ENCODE assay signal across 9 cellular contexts in genomic region chr7:74271742-74272141, GRCh38. TPM values are rescaled to one million over a fixed set of nuclear protein-coding genes. Genes with fewer than 3 reads are reported as not detected.
DNase-seq lines count a peak whose midpoint lies in the region; ATAC-seq, FAIRE-seq and TF ChIP-seq lines count a peak whose summit lies in the region.
"Had no signal": no experiment of that assay in that cellular context is flagged by ENCODE, and none has a peak within 500 bp of the region (broad histone marks: within the 10 kb centered on the region; RNA-seq: fewer than 3 reads in every experiment).

No MANE protein-coding gene starts in this region.

- no peak for TF ChIP-seq EP300 in H1 (IDR thresholded peaks at IDR 0.05; ENCODE audit: borderline replicate concordance in 1 of 2, low read depth in 2 of 2, low read length in 2 of 2)

- WGBS in H1 (ENCODE audit: extremely low coverage in 1 of 2, insufficient coverage in 1 of 2, insufficient read length in 1 of 2, insufficient replicate concordance in 2 of 2, low coverage in 1 of 2, low lambda C conversion rate in 2 of 2, missing lambda C conversion rate in 1 of 2), 2 experiments, result 89% methylated on average over 6 of the region's 6 CpGs; no CpG with 5 or more reads in 1 of the 2 experiments

- TF ChIP-seq CTCF in NB4 (IDR thresholded peaks at IDR 0.05; ENCODE audit: low read depth, low read length) (no peak), H1 (IDR thresholded peaks at IDR 0.05; ENCODE audit: control extremely low read depth in 1 of 3, insufficient read depth in 1 of 3, low read depth in 1 of 3, low read length in 3 of 3) (no peak)

- no peak for FAIRE-seq in H1 (lab: Jason Lieb, UNC)

- H3K23me2 ChIP-seq in H1 (ENCODE audit: low read depth, low read length), result no peaks in the 10 kb centered on the region

- no peak overlapping the region for H3K14ac ChIP-seq in H1 (ENCODE audit: insufficient read length)

- H3K9me3 ChIP-seq in H1 (ENCODE audit: insufficient read depth in 2 of 2, low read depth in 1 of 2, low read length in 1 of 2), result no peaks in the 10 kb centered on the region

- no peaks in the 10 kb centered on the region for H4K20me1 ChIP-seq in H1 (replicated peaks in 1 of 2; ENCODE audit: control insufficient read depth in 1 of 2, insufficient read depth in 2 of 2, low read length in 2 of 2)

- H3K4me3 ChIP-seq in NB4 (ENCODE audit: low read depth, low read length) (no peak overlapping the region), H1 (ENCODE audit: extremely low read depth in 1 of 4, insufficient read depth in 2 of 4, low read depth in 3 of 4, low read length in 4 of 4) (no peak overlapping the region), rectal smooth muscle tissue (ENCODE audit: low read length) (no peak overlapping the region)
- H3K4me3 ChIP-seq: cardiac muscle cell had no signal

- H3K79me1 ChIP-seq in H1 (ENCODE audit: low read depth, low read length), result no peaks in the 10 kb centered on the region

- H2BK20ac ChIP-seq in H1 (ENCODE audit: low read length), result no peak overlapping the region

- DNase-seq in GF-D8 (lab: John Stamatoyannopoulos, UW), result peak; percentile 89
- peak; percentile 82 for DNase-seq in NB4 (ENCODE audit: low read depth)
- no peak for DNase-seq in H1 (ENCODE audit: low read depth in 1 of 2, low spot score in 2 of 2)
- DNase-seq in AG08396 (ENCODE audit: low spot score), result no peak
- no peak for DNase-seq in retina
- no peak for DNase-seq in NCI-H748 (lab: John Stamatoyannopoulos, UW; ENCODE audit: unreplicated experiment)

- H2BK5ac ChIP-seq in H1 (ENCODE audit: low read depth, low read length), result no peak overlapping the region

- no peak overlapping the region for H2BK15ac ChIP-seq in H1 (ENCODE audit: low read length)

- no peak overlapping the region for H4K91ac ChIP-seq in H1 (replicated peaks; ENCODE audit: insufficient read length, low read length)

- POLR2A ChIA-PET in H1 (lab: Charles Lee; ENCODE audit: partially characterized antibody), result interaction anchor here (1.5 to 6.2 kb wide), 4 partner anchors 12 to 100 kb away, joined by 5 to 97 read pairs (median 18); partner anchors contain the start of genes CLIP2 and RFC2

- no peak for TF ChIP-seq RAD21 in H1 (IDR thresholded peaks at IDR 0.05 in 1 of 2, conservative IDR thresholded peaks at IDR 0.05 in 1 of 2; ENCODE audit: low read depth in 2 of 2, low read length in 2 of 2)

- H2AFZ ChIP-seq in H1 (ENCODE audit: low read length), result no peak overlapping the region

- no peaks in the 10 kb centered on the region for H3K79me2 ChIP-seq in H1 (ENCODE audit: control insufficient read depth in 1 of 2, insufficient read depth in 2 of 2, low read length in 2 of 2)

- no peak overlapping the region for H3K23ac ChIP-seq in H1 (ENCODE audit: insufficient read length)

- H2BK120ac ChIP-seq in H1 (replicated peaks; ENCODE audit: low read depth, low read length), result no peak overlapping the region

- no peak overlapping the region for H3K4me2 ChIP-seq in H1 (ENCODE audit: insufficient read depth in 1 of 2, low read depth in 2 of 2, low read length in 2 of 2)

- TF ChIP-seq POLR2A in NB4 (IDR thresholded peaks at IDR 0.05; ENCODE audit: extremely low read depth, insufficient read length) (no peak), H1 (IDR thresholded peaks at IDR 0.05; ENCODE audit: control extremely low read depth in 1 of 2, low read depth in 2 of 2, low read length in 2 of 2) (no peak)

- H3K27me3 ChIP-seq in H1 (replicated peaks in 1 of 4; ENCODE audit: control insufficient read depth in 3 of 4, extremely low read depth in 1 of 4, insufficient read depth in 3 of 4, low read length in 3 of 4), result no peaks in the 10 kb centered on the region; a peak in 1 of 7 replicates
- no peaks in the 10 kb centered on the region for H3K27me3 ChIP-seq in rectal smooth muscle tissue (ENCODE audit: control insufficient read depth, insufficient read depth, low read length)
- H3K27me3 ChIP-seq: cardiac muscle cell had no signal

- H4K5ac ChIP-seq in H1 (ENCODE audit: insufficient read length, low read depth, low read length), result no peak overlapping the region

- H4K8ac ChIP-seq in H1 (ENCODE audit: extremely low read depth, insufficient read depth, low read length), result no peak overlapping the region

- no peaks in the 10 kb centered on the region for H3K36me3 ChIP-seq in H1 (ENCODE audit: control insufficient read depth in 2 of 4, insufficient read depth in 4 of 4, low read length in 3 of 4)
- H3K36me3 ChIP-seq in rectal smooth muscle tissue (ENCODE audit: control insufficient read depth, insufficient read depth, low read length), result no peaks in the 10 kb centered on the region
- H3K36me3 ChIP-seq: cardiac muscle cell had no signal

- H2BK12ac ChIP-seq in H1 (ENCODE audit: low read depth, low read length), result peak overlapping the region; percentile 87; the same call in 1 of the 2 replicates

- H3K56ac ChIP-seq in H1 (replicated peaks; ENCODE audit: insufficient read length, low read depth, low read length), result no peak overlapping the region

- no peak overlapping the region for H3K4ac ChIP-seq in H1 (replicated peaks; ENCODE audit: insufficient read length, low read depth, low read length)

- no peak overlapping the region for H3K27ac ChIP-seq in H1 (ENCODE audit: low read depth, low read length)
- H3K27ac ChIP-seq in rectal smooth muscle tissue (ENCODE audit: low read depth, low read length), result peak overlapping the region; percentile 29

- H2AK5ac ChIP-seq in H1 (ENCODE audit: low read depth, low read length), result no peak overlapping the region

- H3K18ac ChIP-seq in H1 (ENCODE audit: extremely low read depth, low read length), result no peak overlapping the region

- no peak for ATAC-seq in GM19351 (IDR thresholded peaks at IDR 0.05; ENCODE audit: unreplicated experiment)

- H3K4me1 ChIP-seq in H1 (replicated peaks in 1 of 4; ENCODE audit: control insufficient read depth in 3 of 4, insufficient read depth in 4 of 4, low read length in 3 of 4), result peaks cover 0 to 10% (median 7%) of the 10 kb centered on the region in 4 experiments; a peak in 6 of 7 replicates
- no peaks in the 10 kb centered on the region for H3K4me1 ChIP-seq in rectal smooth muscle tissue (ENCODE audit: control insufficient read depth, insufficient read depth, low read length)

- no peak overlapping the region for H3K9ac ChIP-seq in H1 (replicated peaks in 1 of 4; ENCODE audit: extremely low read depth in 1 of 4, low read depth in 3 of 4, low read length in 3 of 4)
- no peak overlapping the region for H3K9ac ChIP-seq in rectal smooth muscle tissue (ENCODE audit: low read length)

- CTCF ChIA-PET in H1 (lab: Charles Lee; ENCODE audit: partially characterized antibody), result interaction anchor here (1.9 to 5.6 kb wide), 3 partner anchors 11 to 130 kb away, joined by 4 to 47 read pairs (median 25); partner anchors contain the start of gene CLIP2

TF ChIP-seq in H1, 55 proteins besides CTCF, POLR2A, EP300 and RAD21:
- TF ChIP-seq TCF12 (IDR thresholded peaks at IDR 0.05; ENCODE audit: low read depth, low read length) (no peak), ZNF274 (IDR thresholded peaks at IDR 0.05; ENCODE audit: borderline replicate concordance, extremely low read depth, low read length) (no peak), EGR1 (IDR thresholded peaks at IDR 0.05; ENCODE audit: borderline replicate concordance, low read depth, low read length) (no peak), SP4 (IDR thresholded peaks at IDR 0.05; ENCODE audit: low read length) (no peak), SUZ12 (IDR thresholded peaks at IDR 0.05; ENCODE audit: low read length) (no peak), RNF2 (IDR thresholded peaks at IDR 0.05; ENCODE audit: borderline replicate concordance, low read depth, low read length, missing control alignments, poor library complexity, severe bottlenecking) (no peak)

RNA-seq across cellular contexts. Expression of gene CLIP2, which starts 17.5 kb away (rescaled TPM):
- 39.8 and 41.5 TPM in 2 replicates for total RNA-seq in H1 (2021; fragmentation: NEBNext Ultra II Directional; extraction: Animal tissue kit (Norgen Biotek cat#: 25700))
- 8.3 and 13.3 TPM in 2 replicates for polyA plus RNA-seq in H1 (2011; rRNA removed)
- 11.5 TPM for polyA plus RNA-seq in H1 (2011; cell fraction: cytosol; rRNA removed)
- polyA plus RNA-seq in H1 (2011; cell fraction: nucleus; rRNA removed), result 16.9 TPM
- polyA plus RNA-seq in H1 (2012, experiment 1 of 2), result 20.3 to 37.3 TPM (median 30.6 TPM) in 4 replicates
- 19.9 TPM for polyA plus RNA-seq in H1 (2012, experiment 2 of 2)
- polyA plus RNA-seq in H1 (2013, experiment 1 of 2), result 21.5 TPM
- 22.1 TPM for polyA plus RNA-seq in H1 (2013, experiment 2 of 2)
- polyA minus RNA-seq in H1 (2011; rRNA and poly(A)+ RNA removed), result 12.5 and 16.1 TPM in 2 replicates
- 21.2 TPM for polyA minus RNA-seq in H1 (2011; cell fraction: cytosol; rRNA and poly(A)+ RNA removed)
- polyA minus RNA-seq in H1 (2011; cell fraction: nucleus; rRNA and poly(A)+ RNA removed), result 16.3 TPM

RNA-seq across cellular contexts. Expression of gene RFC2, which starts 17.5 kb away (rescaled TPM):
- total RNA-seq in H1 (2021; fragmentation: NEBNext Ultra II Directional; extraction: Animal tissue kit (Norgen Biotek cat#: 25700)), result 85.4 and 90.5 TPM in 2 replicates
- polyA plus RNA-seq in H1 (2011; rRNA removed), result 40.8 and 52.9 TPM in 2 replicates
- 67.0 TPM for polyA plus RNA-seq in H1 (2011; cell fraction: cytosol; rRNA removed)
- 43.8 TPM for polyA plus RNA-seq in H1 (2011; cell fraction: nucleus; rRNA removed)
- 77.2 to 107 TPM (median 93.2 TPM) in 4 replicates for polyA plus RNA-seq in H1 (2012, experiment 1 of 2)
- 90.7 TPM for polyA plus RNA-seq in H1 (2012, experiment 2 of 2)
- polyA plus RNA-seq in H1 (2013, experiment 1 of 2), result 49.5 TPM
- polyA plus RNA-seq in H1 (2013, experiment 2 of 2), result 51.4 TPM
- polyA minus RNA-seq in H1 (2011; rRNA and poly(A)+ RNA removed), result 98.1 and 103 TPM in 2 replicates
- 54.5 TPM for polyA minus RNA-seq in H1 (2011; cell fraction: cytosol; rRNA and poly(A)+ RNA removed)
- polyA minus RNA-seq in H1 (2011; cell fraction: nucleus; rRNA and poly(A)+ RNA removed), result 37.1 TPM

Comparison
In these comparisons a context has a peak if more than half of its experiments do, and no peak if none do; other contexts are left out.
1. DNase-seq: peak in GF-D8 (single experiment) and NB4 (single experiment); none in H1 (0 of 2), AG08396 (single experiment), retina (single experiment) and NCI-H748 (single experiment).